8 cellular contexts compared by ENCODE assay signal in genomic region chr1:179293340-179294327, GRCh38. TPM values are rescaled to one million over a fixed set of nuclear protein-coding genes. Genes with fewer than 3 reads are reported as not detected.
DNase-seq lines count a peak whose midpoint lies in the region; ATAC-seq and TF ChIP-seq lines count a peak whose summit lies in the region.

Gene SOAT1, plus strand, starts transcription at chr1:179293797. Its CDS starts 8,888 bp downstream, at chr1:179302685.

- H4K20me1 ChIP-seq in SU-DHL-6 (ENCODE audit: low read depth, low read length) = no peaks in the 10 kb centered on the region

- H3K27ac Mint-ChIP-seq in activated naive CD8-positive, alpha-beta T cell treated with anti-CD3 and anti-CD28 coated beads, Interleukin-2, amount 10 ng/mL, durations not matched to agents 7 days and 5 days = peak within 1 kb of the TSS; percentile 97

- H3K4ac ChIP-seq in trophoblast cell (ENCODE audit: low read depth, low read length) = peak within 1 kb of the TSS; percentile 44

- peak within 1 kb of the TSS; percentile 63 for H3K27ac ChIP-seq in SU-DHL-6 (ENCODE audit: low read depth, low read length)
- H3K27ac ChIP-seq in trophoblast cell (ENCODE audit: low read depth, low read length) = peak within 1 kb of the TSS; percentile 54
- H3K27ac ChIP-seq in transverse colon = peak within 1 kb of the TSS; percentile 92 to 94 (median 93)

- H3K36me3 ChIP-seq in SU-DHL-6 (ENCODE audit: low read length) (no peaks in the 10 kb centered on the region), trophoblast cell (ENCODE audit: control insufficient read depth in 1 of 2, insufficient read depth in 2 of 2, low read length in 2 of 2) (no peaks in the 10 kb centered on the region), transverse colon (no peaks in the 10 kb centered on the region)

- H3K9me2 ChIP-seq in SU-DHL-6 (replicated peaks; ENCODE audit: insufficient read depth, low read length) = no peaks in the 10 kb centered on the region

- H3K4me2 ChIP-seq in SU-DHL-6 (ENCODE audit: low read depth, low read length, poor library complexity, severe bottlenecking) = peak within 1 kb of the TSS; percentile 87
- H3K4me2 ChIP-seq in trophoblast cell (ENCODE audit: low read length) = peak within 1 kb of the TSS; percentile 97

- peaks cover 38% of the 10 kb centered on the region for H3K4me1 Mint-ChIP-seq in activated naive CD8-positive, alpha-beta T cell treated with anti-CD3 and anti-CD28 coated beads, Interleukin-2, amount 10 ng/mL, durations not matched to agents 7 days and 5 days

- in situ Hi-C loops in transverse colon (cut with MboI; ENCODE audit: low pct_ligation_motif_present in 1 of 4, low pct_unique_long_range_greater_than_20kb in 1 of 4, low sequenced_read_pairs in 3 of 4) = no loop called here

- peaks cover 3% of the 10 kb centered on the region for H3K79me1 ChIP-seq in trophoblast cell (ENCODE audit: low read length)

- ATAC-seq in HG02571 (IDR thresholded peaks at IDR 0.05; ENCODE audit: unreplicated experiment) = peak; percentile 96
- peak; percentile 98 for ATAC-seq in activated naive CD8-positive, alpha-beta T cell treated with anti-CD3 and anti-CD28 coated beads, Interleukin-2, amount 10 ng/mL, durations not matched to agents 7 days and 5 days (ENCODE audit: low read depth)
- ATAC-seq in Right ventricle myocardium inferior = peak; percentile 100

- peak within 1 kb of the TSS; percentile 100 for H3K4me3 Mint-ChIP-seq in activated naive CD8-positive, alpha-beta T cell treated with anti-CD3 and anti-CD28 coated beads, Interleukin-2, amount 10 ng/mL, durations not matched to agents 7 days and 5 days

- no peaks in the 10 kb centered on the region for H3K27me3 Mint-ChIP-seq in activated naive CD8-positive, alpha-beta T cell treated with anti-CD3 and anti-CD28 coated beads, Interleukin-2, amount 10 ng/mL, durations not matched to agents 7 days and 5 days

- no peak within 1 kb of the TSS for H3K23ac ChIP-seq in trophoblast cell (ENCODE audit: low read length)

- peak within 1 kb of the TSS; percentile 51 for H2BK12ac ChIP-seq in trophoblast cell (ENCODE audit: low read length)

- peak; percentile 92 for DNase-seq in NCI-H1092 (lab: John Stamatoyannopoulos, UW)
- DNase-seq in activated naive CD8-positive, alpha-beta T cell treated with anti-CD3 and anti-CD28 coated beads, Interleukin-2, amount 10 ng/mL, durations not matched to agents 7 days and 5 days = peak; percentile 97
- peak; percentile 98 for DNase-seq in Right ventricle myocardium inferior (ENCODE audit: missing footprints)
- peak; percentile 90 to 94 for DNase-seq in trophoblast cell
- DNase-seq in transverse colon = peak; percentile 95

- H3K4me3 ChIP-seq in SU-DHL-6 (ENCODE audit: insufficient read depth, low read length, poor library complexity, severe bottlenecking) (peak within 1 kb of the TSS; percentile 88), trophoblast cell (ENCODE audit: low read depth, low read length) (peak within 1 kb of the TSS; percentile 96), transverse colon (peak within 1 kb of the TSS; percentile 66 to 84 (median 71))

- H2AFZ ChIP-seq in SU-DHL-6 (ENCODE audit: low read depth, low read length, severe bottlenecking) (peak within 1 kb of the TSS; percentile 87), trophoblast cell (ENCODE audit: insufficient read depth, low read length, poor library complexity) (peak within 1 kb of the TSS; percentile 95)

- H3K27me3 ChIP-seq in SU-DHL-6 (ENCODE audit: low read length) = no peaks in the 10 kb centered on the region
- H3K27me3 ChIP-seq in trophoblast cell (ENCODE audit: insufficient read depth, low read length) = no peaks in the 10 kb centered on the region
- no peaks in the 10 kb centered on the region for H3K27me3 ChIP-seq in transverse colon

- TF ChIP-seq CTCF in SU-DHL-6 (IDR thresholded peaks at IDR 0.05; ENCODE audit: insufficient read depth, low read length, poor library complexity, severe bottlenecking) (no peak), transverse colon (IDR thresholded peaks at IDR 0.05) (peak in 3 of 5 experiments; percentile 11 to 42 (median 36))

- H3K79me2 ChIP-seq in SU-DHL-6 (ENCODE audit: insufficient read depth, low read length) (peaks cover 42% of the 10 kb centered on the region), trophoblast cell (ENCODE audit: control insufficient read depth, insufficient read depth, low read length, poor library complexity) (peaks cover 2% of the 10 kb centered on the region)

- H3F3A ChIP-seq in SU-DHL-6 (ENCODE audit: insufficient read depth) = no peaks in the 10 kb centered on the region

- H3K9me3 Mint-ChIP-seq in activated naive CD8-positive, alpha-beta T cell treated with anti-CD3 and anti-CD28 coated beads, Interleukin-2, amount 10 ng/mL, durations not matched to agents 7 days and 5 days = no peaks in the 10 kb centered on the region

- H2BK120ac ChIP-seq in trophoblast cell (ENCODE audit: insufficient read depth, low read length, poor library complexity) = peak within 1 kb of the TSS; percentile 64

- H3K14ac ChIP-seq in trophoblast cell (ENCODE audit: low read length) = peak within 1 kb of the TSS; percentile 68

- POLR2A ChIA-PET in activated naive CD8-positive, alpha-beta T cell treated with anti-CD3 and anti-CD28 coated beads, Interleukin-2, amount 10 ng/mL, durations not matched to agents 7 days and 5 days (lab: Charles Lee) = interaction anchor here (0.7 to 2.6 kb wide), 9 partner anchors 60 to 266 kb away, joined by 3 to 24 read pairs (median 5); partner anchors contain the start of genes AXDND1 and TOR3A

- H2BK5ac ChIP-seq in trophoblast cell (ENCODE audit: low read depth, low read length, poor library complexity) = peak within 1 kb of the TSS; percentile 24

- H4K8ac ChIP-seq in trophoblast cell (ENCODE audit: low read depth, low read length) = peak within 1 kb of the TSS; percentile 90

- H3K9ac ChIP-seq in SU-DHL-6 (ENCODE audit: low read length) (peak within 1 kb of the TSS; percentile 72), trophoblast cell (ENCODE audit: low read length) (peak within 1 kb of the TSS; percentile 97)

- intact Hi-C loops in Right ventricle myocardium inferior (cut with DNase I) (loop anchor here (5.0 kb wide), 3 partner anchors 66 to 151 kb away; partner anchors contain the start of genes ABL2 and AXDND1), transverse colon (cut with DNase I; ENCODE audit: low total_unique reads) (loop anchor here (2.0 kb wide), 1 partner anchor 65 kb away; the partner anchor contains the start of gene ABL2)

- H3K9me3 ChIP-seq in SU-DHL-6 (ENCODE audit: insufficient read depth, low read length) = no peaks in the 10 kb centered on the region
- H3K9me3 ChIP-seq in trophoblast cell (ENCODE audit: insufficient read depth, low read depth, low read length) = no peaks in the 10 kb centered on the region
- no peaks in the 10 kb centered on the region for H3K9me3 ChIP-seq in transverse colon

- H4K91ac ChIP-seq in trophoblast cell (ENCODE audit: low read depth, low read length) = peak within 1 kb of the TSS; percentile 92

- H2AK5ac ChIP-seq in trophoblast cell (ENCODE audit: low read length) = no peak within 1 kb of the TSS

- H3K18ac ChIP-seq in trophoblast cell (ENCODE audit: low read length) = peak within 1 kb of the TSS; percentile 96

- no CpG with 5 or more reads among the region's 71 CpGs for WGBS in trophoblast cell (ENCODE audit: extremely low coverage, insufficient coverage, insufficient read length)
- 0% methylated on average over 7 to 48 of the region's 71 CpGs for WGBS in transverse colon (ENCODE audit: low coverage in 1 of 2), 2 donors

- TF ChIP-seq POLR2A in GM10847 (IDR thresholded peaks at IDR 0.05; ENCODE audit: extremely low read depth, insufficient read length) (peak; percentile 57), transverse colon (IDR thresholded peaks at IDR 0.05) (peak; percentile 92)

- H4K12ac ChIP-seq in trophoblast cell (ENCODE audit: low read depth, low read length) = peak within 1 kb of the TSS; percentile 82

- peaks cover 23% of the 10 kb centered on the region for H3K36me3 Mint-ChIP-seq in activated naive CD8-positive, alpha-beta T cell treated with anti-CD3 and anti-CD28 coated beads, Interleukin-2, amount 10 ng/mL, durations not matched to agents 7 days and 5 days

- H3K4me1 ChIP-seq in trophoblast cell (ENCODE audit: control insufficient read depth in 1 of 2, insufficient read depth in 2 of 2, low read length in 2 of 2) (peaks cover 0 to 6% of the 10 kb centered on the region in 2 experiments), transverse colon (peaks cover 8 to 46% (median 27%) of the 10 kb centered on the region in 4 donors)

- no peak for TF ChIP-seq EP300 in transverse colon (IDR thresholded peaks at IDR 0.05; ENCODE audit: low read depth)

RNA-seq across cellular contexts. Expression of gene SOAT1, which starts in this region (rescaled TPM):
- 10 to 100 TPM; 58.3 to 62.8 TPM for total RNA-seq in activated naive CD8-positive, alpha-beta T cell treated with anti-CD3 and anti-CD28 coated beads, Interleukin-2, amount 10 ng/mL, durations not matched to agents 7 days and 5 days
- 10.4 TPM for total RNA-seq in Right ventricle myocardium inferior
- 9.5 and 10.2 TPM in 2 replicates for polyA plus RNA-seq in trophoblast cell (2013)
- total RNA-seq in transverse colon = 10 to 100 TPM in 3 of 4 donors, 1 to 10 TPM in 1; 4.0 to 13.9 (median 10.3) TPM

Comparison
In these comparisons a context has a peak if more than half of its experiments do, and no peak if none do; other contexts are left out.
1. Peak in every context shown above with its lines: DNase-seq, ATAC-seq, H3K4me3 ChIP-seq and H3K27ac ChIP-seq.